ENCODE assay signal across 8 cellular contexts in genomic region chr16:81403601-81404391, GRCh38. TPM values are rescaled to one million over a fixed set of nuclear protein-coding genes. Genes with fewer than 3 reads are reported as not detected.
A peak's percentile ranks its signal among the peaks of the same experiment; 100 is the strongest.
DNase-seq lines count a peak whose midpoint lies in the region; ATAC-seq and TF ChIP-seq lines count a peak whose summit lies in the region.

No MANE protein-coding gene starts in this region.

- H3K4me1 ChIP-seq in A673 (ENCODE audit: insufficient read depth, low read length, poor library complexity, severe bottlenecking) (no peaks in the 10 kb centered on the region), lower lobe of right lung (peaks cover 10% of the 10 kb centered on the region)

- peak; percentile 82 for ATAC-seq in GM18867 (IDR thresholded peaks at IDR 0.05; ENCODE audit: unreplicated experiment)
- ATAC-seq in HG03354 (IDR thresholded peaks at IDR 0.05; ENCODE audit: poor library complexity, severe bottlenecking, unreplicated experiment) = peak; percentile 86
- ATAC-seq in lower lobe of right lung = peak; percentile 95

- H3K9me3 ChIP-seq in A673 (ENCODE audit: low read depth, low read length, poor library complexity, severe bottlenecking) = no peaks in the 10 kb centered on the region
- peaks cover 11% of the 10 kb centered on the region for H3K9me3 ChIP-seq in lower lobe of right lung

- TF ChIP-seq CTCF in A673 (conservative IDR thresholded peaks at IDR 0.05; ENCODE audit: low read depth, low read length) (peak; percentile 94), dorsolateral prefrontal cortex (IDR thresholded peaks at IDR 0.05 in 54 of 56, conservative IDR thresholded peaks at IDR 0.05 in 2 of 56; ENCODE audit: low read depth in 1 of 56, partially characterized antibody in 56 of 56) (peak; percentile 74 to 99 (median 97)), lower lobe of right lung (IDR thresholded peaks at IDR 0.05) (peak; percentile 98)

- H3K36me3 ChIP-seq in A673 (ENCODE audit: insufficient read depth, low read length, poor library complexity, severe bottlenecking) (no peaks in the 10 kb centered on the region), lower lobe of right lung (no peaks in the 10 kb centered on the region)

- no peak overlapping the region for H3K27ac ChIP-seq in A673 (ENCODE audit: low read depth, low read length, poor library complexity, severe bottlenecking)
- peak overlapping the region in 1 of 59 donors; percentile 48 for H3K27ac ChIP-seq in dorsolateral prefrontal cortex
- no peak overlapping the region for H3K27ac ChIP-seq in lower lobe of right lung

- DNase-seq in A673 (ENCODE audit: low spot score) (peak; percentile 83), NCI-H748 (lab: John Stamatoyannopoulos, UW; ENCODE audit: unreplicated experiment) (peak; percentile 68), dorsolateral prefrontal cortex (peak; percentile 74 to 88 (median 80)), lower lobe of right lung (peak; percentile 93)
- peak; percentile 72 to 77 for DNase-seq in activated CD4-positive, alpha-beta T cell treated with anti-CD3 and anti-CD28 coated beads, Interleukin-2, amount 50 U/mL, for 4 hours
- peak; percentile 31 to 83 (median 66) for DNase-seq in stimulated activated CD4-positive, alpha-beta T cell treated with anti-CD3 and anti-CD28 coated beads, TNF-alpha, amount 100 ng/mL, for 1 hour (ENCODE audit: low read depth in 3 of 3, low spot score in 1 of 3)

- no TSS peak for BruUV-seq in A673 (replicated peaks; lab: Mats Ljungman, UMichigan)

- CTCF ChIA-PET in A673 (lab: Charles Lee) = interaction anchor here (0.5 to 1.4 kb wide), 6 partner anchors 9 to 320 kb away, joined by 3 to 8 read pairs (median 4); no protein-coding TSS in a partner anchor

- intact Hi-C loops in A673 (cut with micrococcal nuclease; ENCODE audit: unreplicated experiment) = loop anchor here (1.0 to 5.0 kb wide), 2 partner anchors 320 to 334 kb away; no protein-coding TSS in a partner anchor
- intact Hi-C loops in dorsolateral prefrontal cortex (cut with DNase I) = loop anchor here (1.0 to 10.0 kb wide), 5 partner anchors 181 to 320 kb away; no protein-coding TSS in a partner anchor
- intact Hi-C loops in lower lobe of right lung (cut with DNase I) = loop anchor here (10.0 kb wide), 1 partner anchor 321 kb away; no protein-coding TSS in a partner anchor

- POLR2A ChIA-PET in A673 (lab: Charles Lee; ENCODE audit: low non-redundant PET) = interaction anchor here (0.6 kb wide), 1 partner anchor 380 kb away, joined by 3 read pairs; no protein-coding TSS in a partner anchor

- H3K4me3 ChIP-seq in A673 (ENCODE audit: low read depth, low read length, poor library complexity, severe bottlenecking) = peak overlapping the region; percentile 40
- H3K4me3 ChIP-seq in dorsolateral prefrontal cortex = peak overlapping the region in 58 of 59 donors; percentile 1 to 67 (median 49)
- H3K4me3 ChIP-seq in lower lobe of right lung = peak overlapping the region; percentile 38

- H3K27me3 ChIP-seq in A673 (replicated peaks; ENCODE audit: insufficient read depth, low read depth, low read length, poor library complexity) (no peaks in the 10 kb centered on the region), dorsolateral prefrontal cortex (peaks cover 0 to 2% (median 0%) of the 10 kb centered on the region in 45 donors), lower lobe of right lung (ENCODE audit: low read depth) (no peaks in the 10 kb centered on the region)

RNA-seq across cellular contexts. Expression of gene CMIP, which starts 40.8 kb away (rescaled TPM):
- total RNA-seq in A673 (2021) = 24.7 and 25.5 TPM in 2 replicates
- 100 to 1,000 TPM; 104 to 216 (median 159) TPM for total RNA-seq in dorsolateral prefrontal cortex
- 77.4 TPM for total RNA-seq in lower lobe of right lung
